2 cellular contexts compared by ENCODE assay signal in the genomic region with DNA sequence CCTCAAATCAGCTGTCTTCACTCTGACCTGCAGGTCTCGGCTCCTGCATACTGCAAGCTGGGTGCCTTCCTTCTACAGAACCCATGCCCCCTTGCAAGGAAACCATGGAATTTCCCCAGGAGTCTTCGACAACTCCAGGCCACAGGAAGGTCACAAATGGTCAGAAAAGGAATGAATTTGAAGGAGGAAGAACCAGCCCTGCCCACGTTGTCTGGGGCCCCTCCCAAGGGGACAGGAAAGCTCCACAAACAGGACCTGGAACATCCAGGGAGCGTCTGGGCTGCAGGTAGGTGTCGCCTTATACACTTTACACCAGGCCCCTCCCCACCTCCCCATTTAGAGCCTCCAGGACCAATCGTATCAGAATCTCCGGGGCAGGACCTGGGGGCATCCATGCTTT.
TF ChIP-seq lines count a peak whose summit lies in the region.

No MANE protein-coding gene starts in this region.

TF ChIP-seq in A549, 52 proteins besides CTCF, POLR2A, EP300 and RAD21 (continued from another document):
- TF ChIP-seq, protein P1, sequence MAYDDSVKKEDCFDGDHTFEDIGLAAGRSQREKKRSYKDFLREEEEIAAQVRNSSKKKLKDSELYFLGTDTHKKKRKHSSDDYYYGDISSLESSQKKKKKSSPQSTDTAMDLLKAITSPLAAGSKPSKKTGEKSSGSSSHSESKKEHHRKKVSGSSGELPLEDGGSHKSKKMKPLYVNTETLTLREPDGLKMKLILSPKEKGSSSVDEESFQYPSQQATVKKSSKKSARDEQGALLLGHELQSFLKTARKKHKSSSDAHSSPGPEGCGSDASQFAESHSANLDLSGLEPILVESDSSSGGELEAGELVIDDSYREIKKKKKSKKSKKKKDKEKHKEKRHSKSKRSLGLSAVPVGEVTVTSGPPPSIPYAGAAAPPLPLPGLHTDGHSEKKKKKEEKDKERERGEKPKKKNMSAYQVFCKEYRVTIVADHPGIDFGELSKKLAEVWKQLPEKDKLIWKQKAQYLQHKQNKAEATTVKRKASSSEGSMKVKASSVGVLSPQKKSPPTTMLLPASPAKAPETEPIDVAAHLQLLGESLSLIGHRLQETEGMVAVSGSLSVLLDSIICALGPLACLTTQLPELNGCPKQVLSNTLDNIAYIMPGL (CRISPR knock-in tag; IDR thresholded peaks at IDR 0.05; ENCODE audit: borderline replicate concordance), result no peak
- TF ChIP-seq, protein P2, sequence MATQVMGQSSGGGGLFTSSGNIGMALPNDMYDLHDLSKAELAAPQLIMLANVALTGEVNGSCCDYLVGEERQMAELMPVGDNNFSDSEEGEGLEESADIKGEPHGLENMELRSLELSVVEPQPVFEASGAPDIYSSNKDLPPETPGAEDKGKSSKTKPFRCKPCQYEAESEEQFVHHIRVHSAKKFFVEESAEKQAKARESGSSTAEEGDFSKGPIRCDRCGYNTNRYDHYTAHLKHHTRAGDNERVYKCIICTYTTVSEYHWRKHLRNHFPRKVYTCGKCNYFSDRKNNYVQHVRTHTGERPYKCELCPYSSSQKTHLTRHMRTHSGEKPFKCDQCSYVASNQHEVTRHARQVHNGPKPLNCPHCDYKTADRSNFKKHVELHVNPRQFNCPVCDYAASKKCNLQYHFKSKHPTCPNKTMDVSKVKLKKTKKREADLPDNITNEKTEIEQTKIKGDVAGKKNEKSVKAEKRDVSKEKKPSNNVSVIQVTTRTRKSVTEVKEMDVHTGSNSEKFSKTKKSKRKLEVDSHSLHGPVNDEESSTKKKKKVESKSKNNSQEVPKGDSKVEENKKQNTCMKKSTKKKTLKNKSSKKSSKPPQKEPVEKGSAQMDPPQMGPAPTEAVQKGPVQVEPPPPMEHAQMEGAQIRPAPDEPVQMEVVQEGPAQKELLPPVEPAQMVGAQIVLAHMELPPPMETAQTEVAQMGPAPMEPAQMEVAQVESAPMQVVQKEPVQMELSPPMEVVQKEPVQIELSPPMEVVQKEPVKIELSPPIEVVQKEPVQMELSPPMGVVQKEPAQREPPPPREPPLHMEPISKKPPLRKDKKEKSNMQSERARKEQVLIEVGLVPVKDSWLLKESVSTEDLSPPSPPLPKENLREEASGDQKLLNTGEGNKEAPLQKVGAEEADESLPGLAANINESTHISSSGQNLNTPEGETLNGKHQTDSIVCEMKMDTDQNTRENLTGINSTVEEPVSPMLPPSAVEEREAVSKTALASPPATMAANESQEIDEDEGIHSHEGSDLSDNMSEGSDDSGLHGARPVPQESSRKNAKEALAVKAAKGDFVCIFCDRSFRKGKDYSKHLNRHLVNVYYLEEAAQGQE (IDR thresholded peaks at IDR 0.05), result no peak
- no peak for TF ChIP-seq RARB (CRISPR knock-in tag; IDR thresholded peaks at IDR 0.05)
- TF ChIP-seq HOXB5 (CRISPR knock-in tag; IDR thresholded peaks at IDR 0.05), result no peak
- no peak for TF ChIP-seq NFE2L2 (conservative IDR thresholded peaks at IDR 0.05; ENCODE audit: low read length)
- TF ChIP-seq ZNF302 (CRISPR knock-in tag; IDR thresholded peaks at IDR 0.05), result no peak
- TF ChIP-seq, protein P3, sequence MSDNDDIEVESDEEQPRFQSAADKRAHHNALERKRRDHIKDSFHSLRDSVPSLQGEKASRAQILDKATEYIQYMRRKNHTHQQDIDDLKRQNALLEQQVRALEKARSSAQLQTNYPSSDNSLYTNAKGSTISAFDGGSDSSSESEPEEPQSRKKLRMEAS (IDR thresholded peaks at IDR 0.05), result no peak
- no peak for TF ChIP-seq HOXB13 (CRISPR knock-in tag; IDR thresholded peaks at IDR 0.05; ENCODE audit: low read depth)
- no peak for TF ChIP-seq EHF (CRISPR knock-in tag; IDR thresholded peaks at IDR 0.05)
- TF ChIP-seq ESRRA (IDR thresholded peaks at IDR 0.05; ENCODE audit: borderline replicate concordance, low read length), result no peak
- TF ChIP-seq SMC3 (IDR thresholded peaks at IDR 0.05), result no peak
- no peak for TF ChIP-seq BHLHE40 (IDR thresholded peaks at IDR 0.05; ENCODE audit: low read depth, low read length)
- TF ChIP-seq CEBPB (IDR thresholded peaks at IDR 0.05), result no peak
- no peak for TF ChIP-seq MYC (IDR thresholded peaks at IDR 0.05; ENCODE audit: borderline replicate concordance, low read length)

TF ChIP-seq in K562, 482 proteins besides CTCF, POLR2A, EP300 and RAD21 (continued from another document):
- TF ChIP-seq, protein P4, sequence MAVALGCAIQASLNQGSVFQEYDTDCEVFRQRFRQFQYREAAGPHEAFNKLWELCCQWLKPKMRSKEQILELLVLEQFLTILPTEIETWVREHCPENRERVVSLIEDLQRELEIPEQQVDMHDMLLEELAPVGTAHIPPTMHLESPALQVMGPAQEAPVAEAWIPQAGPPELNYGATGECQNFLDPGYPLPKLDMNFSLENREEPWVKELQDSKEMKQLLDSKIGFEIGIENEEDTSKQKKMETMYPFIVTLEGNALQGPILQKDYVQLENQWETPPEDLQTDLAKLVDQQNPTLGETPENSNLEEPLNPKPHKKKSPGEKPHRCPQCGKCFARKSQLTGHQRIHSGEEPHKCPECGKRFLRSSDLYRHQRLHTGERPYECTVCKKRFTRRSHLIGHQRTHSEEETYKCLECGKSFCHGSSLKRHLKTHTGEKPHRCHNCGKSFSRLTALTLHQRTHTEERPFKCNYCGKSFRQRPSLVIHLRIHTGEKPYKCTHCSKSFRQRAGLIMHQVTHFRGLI (CRISPR knock-in tag; IDR thresholded peaks at IDR 0.05), result no peak
- TF ChIP-seq LARP7 (IDR thresholded peaks at IDR 0.05) (no peak), ZNF583 (CRISPR knock-in tag; IDR thresholded peaks at IDR 0.05) (no peak), KHSRP (IDR thresholded peaks at IDR 0.05) (no peak), SRSF1 (IDR thresholded peaks at IDR 0.05; ENCODE audit: low read depth, low read length) (no peak), ESRRA (IDR thresholded peaks at IDR 0.05; ENCODE audit: borderline replicate concordance, low read depth) (no peak), ZSCAN29 (IDR thresholded peaks at IDR 0.05) (no peak), NR2C2 (CRISPR knock-in tag; IDR thresholded peaks at IDR 0.05) (no peak), NR2C2 (tag; IDR thresholded peaks at IDR 0.05) (no peak), CXXC5 (CRISPR knock-in tag; IDR thresholded peaks at IDR 0.05) (no peak), ESRRB (CRISPR knock-in tag; IDR thresholded peaks at IDR 0.05; ENCODE audit: borderline replicate concordance) (no peak), KAT8 (IDR thresholded peaks at IDR 0.05; ENCODE audit: low read depth) (no peak), ZZZ3 (IDR thresholded peaks at IDR 0.05) (no peak)
- TF ChIP-seq, protein P5, sequence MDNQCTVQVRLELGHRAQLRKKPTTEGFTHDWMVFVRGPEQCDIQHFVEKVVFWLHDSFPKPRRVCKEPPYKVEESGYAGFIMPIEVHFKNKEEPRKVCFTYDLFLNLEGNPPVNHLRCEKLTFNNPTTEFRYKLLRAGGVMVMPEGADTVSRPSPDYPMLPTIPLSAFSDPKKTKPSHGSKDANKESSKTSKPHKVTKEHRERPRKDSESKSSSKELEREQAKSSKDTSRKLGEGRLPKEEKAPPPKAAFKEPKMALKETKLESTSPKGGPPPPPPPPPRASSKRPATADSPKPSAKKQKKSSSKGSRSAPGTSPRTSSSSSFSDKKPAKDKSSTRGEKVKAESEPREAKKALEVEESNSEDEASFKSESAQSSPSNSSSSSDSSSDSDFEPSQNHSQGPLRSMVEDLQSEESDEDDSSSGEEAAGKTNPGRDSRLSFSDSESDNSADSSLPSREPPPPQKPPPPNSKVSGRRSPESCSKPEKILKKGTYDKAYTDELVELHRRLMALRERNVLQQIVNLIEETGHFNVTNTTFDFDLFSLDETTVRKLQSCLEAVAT (IDR thresholded peaks at IDR 0.05), result no peak
- TF ChIP-seq, protein P6, sequence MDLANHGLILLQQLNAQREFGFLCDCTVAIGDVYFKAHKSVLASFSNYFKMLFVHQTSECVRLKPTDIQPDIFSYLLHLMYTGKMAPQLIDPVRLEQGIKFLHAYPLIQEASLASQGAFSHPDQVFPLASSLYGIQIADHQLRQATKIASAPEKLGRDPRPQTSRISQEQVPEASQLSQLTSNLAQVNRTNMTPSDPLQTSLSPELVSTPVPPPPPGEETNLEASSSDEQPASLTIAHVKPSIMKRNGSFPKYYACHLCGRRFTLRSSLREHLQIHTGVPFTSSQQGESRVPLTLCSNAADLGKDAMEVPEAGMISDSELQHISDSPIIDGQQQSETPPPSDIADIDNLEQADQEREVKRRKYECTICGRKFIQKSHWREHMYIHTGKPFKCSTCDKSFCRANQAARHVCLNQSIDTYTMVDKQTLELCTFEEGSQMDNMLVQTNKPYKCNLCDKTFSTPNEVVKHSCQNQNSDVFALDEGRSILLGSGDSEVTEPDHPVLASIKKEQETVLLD (IDR thresholded peaks at IDR 0.05), result no peak
- TF ChIP-seq, protein P7, sequence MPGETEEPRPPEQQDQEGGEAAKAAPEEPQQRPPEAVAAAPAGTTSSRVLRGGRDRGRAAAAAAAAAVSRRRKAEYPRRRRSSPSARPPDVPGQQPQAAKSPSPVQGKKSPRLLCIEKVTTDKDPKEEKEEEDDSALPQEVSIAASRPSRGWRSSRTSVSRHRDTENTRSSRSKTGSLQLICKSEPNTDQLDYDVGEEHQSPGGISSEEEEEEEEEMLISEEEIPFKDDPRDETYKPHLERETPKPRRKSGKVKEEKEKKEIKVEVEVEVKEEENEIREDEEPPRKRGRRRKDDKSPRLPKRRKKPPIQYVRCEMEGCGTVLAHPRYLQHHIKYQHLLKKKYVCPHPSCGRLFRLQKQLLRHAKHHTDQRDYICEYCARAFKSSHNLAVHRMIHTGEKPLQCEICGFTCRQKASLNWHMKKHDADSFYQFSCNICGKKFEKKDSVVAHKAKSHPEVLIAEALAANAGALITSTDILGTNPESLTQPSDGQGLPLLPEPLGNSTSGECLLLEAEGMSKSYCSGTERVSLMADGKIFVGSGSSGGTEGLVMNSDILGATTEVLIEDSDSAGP (CRISPR knock-in tag; IDR thresholded peaks at IDR 0.05), result no peak
- TF ChIP-seq, protein P8, sequence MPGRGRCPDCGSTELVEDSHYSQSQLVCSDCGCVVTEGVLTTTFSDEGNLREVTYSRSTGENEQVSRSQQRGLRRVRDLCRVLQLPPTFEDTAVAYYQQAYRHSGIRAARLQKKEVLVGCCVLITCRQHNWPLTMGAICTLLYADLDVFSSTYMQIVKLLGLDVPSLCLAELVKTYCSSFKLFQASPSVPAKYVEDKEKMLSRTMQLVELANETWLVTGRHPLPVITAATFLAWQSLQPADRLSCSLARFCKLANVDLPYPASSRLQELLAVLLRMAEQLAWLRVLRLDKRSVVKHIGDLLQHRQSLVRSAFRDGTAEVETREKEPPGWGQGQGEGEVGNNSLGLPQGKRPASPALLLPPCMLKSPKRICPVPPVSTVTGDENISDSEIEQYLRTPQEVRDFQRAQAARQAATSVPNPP (IDR thresholded peaks at IDR 0.05; ENCODE audit: borderline replicate concordance, insufficient read depth, insufficient read length), result no peak
